In genomic region chr20:62523473-62524203, GRCh38 we compare ENCODE assay signal across 1 cellular context.
A peak's percentile ranks its signal among the peaks of the same experiment; 100 is the strongest.
TF ChIP-seq lines count a peak whose summit lies in the region.

No MANE protein-coding gene starts in this region.

TF ChIP-seq in HepG2, 621 proteins besides CTCF, POLR2A, EP300 and RAD21 (continued from another document):
- peak; percentile 33 for TF ChIP-seq MAX (IDR thresholded peaks at IDR 0.05)
- peak; percentile 67 for TF ChIP-seq ATF3 (CRISPR knock-in tag; IDR thresholded peaks at IDR 0.05)
- no peak for TF ChIP-seq SMARCC2 (IDR thresholded peaks at IDR 0.05)
- no peak for TF ChIP-seq ZNF276 (CRISPR knock-in tag; IDR thresholded peaks at IDR 0.05; ENCODE audit: low read depth)
- no peak for TF ChIP-seq MIER3 (CRISPR knock-in tag; IDR thresholded peaks at IDR 0.05; ENCODE audit: borderline replicate concordance)
- TF ChIP-seq ZNF883 (CRISPR knock-in tag; IDR thresholded peaks at IDR 0.05; ENCODE audit: not compliant biosample characterization): peak; percentile 31
- peak; percentile 47; the same call in 1 of the 2 replicates for TF ChIP-seq MEIS2 (CRISPR knock-in tag; IDR thresholded peaks at IDR 0.05)
- no peak for TF ChIP-seq CHCHD3 (CRISPR knock-in tag; IDR thresholded peaks at IDR 0.05)
- TF ChIP-seq TFAP4 (IDR thresholded peaks at IDR 0.05; ENCODE audit: borderline replicate concordance, low read depth): 0 out of 2 replicates have a peak, but pooled peaks have one; percentile 31
- peak; percentile 39; the same call in 1 of the 2 replicates for TF ChIP-seq SIN3A (IDR thresholded peaks at IDR 0.05; ENCODE audit: borderline replicate concordance, low read depth, low read length)
- TF ChIP-seq MAZ (IDR thresholded peaks at IDR 0.05; ENCODE audit: borderline replicate concordance, low read depth, low read length): peak; percentile 46; the same call in 1 of the 2 replicates
- no peak for TF ChIP-seq MAZ (CRISPR knock-in tag; IDR thresholded peaks at IDR 0.05; ENCODE audit: low read depth)
- peak; percentile 36 for TF ChIP-seq RARA (CRISPR knock-in tag; IDR thresholded peaks at IDR 0.05)
- TF ChIP-seq TCF7L2 (IDR thresholded peaks at IDR 0.05; ENCODE audit: low read depth, low read length): peak; percentile 58
- TF ChIP-seq KDM2A (CRISPR knock-in tag; IDR thresholded peaks at IDR 0.05; ENCODE audit: borderline replicate concordance, low read depth): peak; percentile 25; the same call in 1 of the 2 replicates
- TF ChIP-seq HMGXB4 (CRISPR knock-in tag; IDR thresholded peaks at IDR 0.05; ENCODE audit: borderline replicate concordance in 1 of 2, low read depth in 1 of 2): 0 out of 4 replicates have a peak, but pooled peaks of 1 of the 2 experiments have one; percentile 13
- 0 out of 4 replicates have a peak, but pooled peaks of 1 of the 2 experiments have one; percentile 13 for TF ChIP-seq NR2F1 (CRISPR knock-in tag; IDR thresholded peaks at IDR 0.05)
- TF ChIP-seq PATZ1 (CRISPR knock-in tag; IDR thresholded peaks at IDR 0.05): peak; percentile 91
